ENCODE assay signal across 9 cellular contexts in the genomic region with DNA sequence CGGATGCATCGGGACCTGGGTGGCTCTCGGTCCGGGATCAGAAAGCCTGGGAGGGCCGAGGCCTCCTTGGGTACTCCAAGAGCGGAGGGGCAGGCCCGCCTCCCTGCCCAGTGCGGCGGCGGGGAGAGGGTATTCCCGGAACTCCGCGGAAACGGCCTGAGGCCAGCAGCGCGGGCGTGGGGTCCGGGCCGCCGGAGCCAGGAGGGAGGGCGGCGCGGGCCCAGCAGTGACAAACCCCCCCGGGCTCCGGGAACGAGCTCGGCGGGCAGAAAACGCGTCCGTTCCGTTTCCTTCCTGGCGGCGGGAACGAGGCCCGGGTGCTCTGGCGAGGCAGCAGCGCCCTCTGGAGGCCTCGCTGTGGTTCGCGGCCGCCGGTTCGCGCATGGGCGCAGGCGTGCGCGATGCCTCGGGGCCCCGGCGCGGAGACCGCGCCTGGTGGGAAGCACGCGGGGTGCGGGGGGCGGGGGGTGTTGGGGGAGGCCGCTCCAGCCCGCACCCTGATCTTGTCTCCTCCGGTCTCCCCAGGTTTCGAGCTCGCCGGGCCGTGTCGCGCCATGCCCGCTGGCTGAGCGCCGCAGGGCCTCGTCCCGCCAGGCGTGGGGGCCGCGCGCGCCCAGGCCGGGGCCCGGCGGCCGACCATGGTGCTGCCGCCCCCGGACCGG. TPM values are rescaled to one million over a fixed set of nuclear protein-coding genes. Genes with fewer than 3 reads are reported as not detected.
DNase-seq lines count a peak whose midpoint lies in the region; ATAC-seq and TF ChIP-seq lines count a peak whose summit lies in the region.
"Had no signal": no experiment of that assay in that cellular context is flagged by ENCODE, and none has a peak within 500 bp of the region (broad histone marks: within the 10 kb centered on the region; RNA-seq: fewer than 3 reads in every experiment).

No MANE protein-coding gene starts in this region.

- H3K27me3 ChIP-seq in CD4-positive, CD25-positive, alpha-beta regulatory T cell (ENCODE audit: control insufficient read depth, insufficient read depth, low read length), result peaks cover 3% of the 10 kb centered on the region
- H3K27me3 ChIP-seq in mucosa of rectum (ENCODE audit: control insufficient read depth in 2 of 2, insufficient read depth in 2 of 2, low read length in 2 of 2), result peaks cover 3 to 31% of the 10 kb centered on the region in 2 donors

- H3K9me3 Mint-ChIP-seq in CD4-positive, CD25-positive, alpha-beta regulatory T cell, result peaks cover 0 to 3% (median 0%) of the 10 kb centered on the region in 7 donors
- H3K9me3 Mint-ChIP-seq: T-helper 1 cell treated with Interleukin-12 subunit alpha and Interleukin-12 subunit beta and Interleukin-4 antibody, amounts not matched to agents 30 μg/mL and 1 μg/mL, for 36 hours had no signal

- H3K27ac ChIP-seq in CD4-positive, CD25-positive, alpha-beta regulatory T cell (ENCODE audit: insufficient read depth, low read length, poor library complexity, severe bottlenecking), result no peak overlapping the region
- no peak overlapping the region for H3K27ac ChIP-seq in mucosa of rectum (ENCODE audit: low read depth in 2 of 2, low read length in 2 of 2)

- TF ChIP-seq CTCF in epithelial cell of proximal tubule (conservative IDR thresholded peaks at IDR 0.05; ENCODE audit: low read depth, low read length), result peak; percentile 64

- no peaks in the 10 kb centered on the region for H3K9me3 ChIP-seq in CD4-positive, CD25-positive, alpha-beta regulatory T cell (ENCODE audit: control insufficient read depth in 2 of 2, low read length in 2 of 2)
- no peaks in the 10 kb centered on the region for H3K9me3 ChIP-seq in mucosa of rectum (ENCODE audit: control insufficient read depth in 2 of 2, low read length in 2 of 2)

- peak overlapping the region in 1 of 2 donors; percentile 59 for H3K9ac ChIP-seq in mucosa of rectum (ENCODE audit: low read depth in 1 of 2, low read length in 2 of 2)

- H3K36me3 ChIP-seq in CD4-positive, CD25-positive, alpha-beta regulatory T cell (ENCODE audit: control insufficient read depth, insufficient read depth, low read length), result no peaks in the 10 kb centered on the region
- no peaks in the 10 kb centered on the region for H3K36me3 ChIP-seq in mucosa of rectum (ENCODE audit: control insufficient read depth in 2 of 2, insufficient read depth in 2 of 2, low read length in 2 of 2)

- peaks cover 42% of the 10 kb centered on the region for H3K4me1 ChIP-seq in CD4-positive, CD25-positive, alpha-beta regulatory T cell (ENCODE audit: control insufficient read depth, insufficient read depth, low read length, poor library complexity, severe bottlenecking)
- peaks cover 13 to 21% of the 10 kb centered on the region in 2 donors for H3K4me1 ChIP-seq in mucosa of rectum (ENCODE audit: control insufficient read depth in 2 of 2, insufficient read depth in 2 of 2, low read length in 2 of 2)

- H3K27ac Mint-ChIP-seq in CD4-positive, CD25-positive, alpha-beta regulatory T cell, result no peak overlapping the region

- H3K4me3 ChIP-seq in CD4-positive, CD25-positive, alpha-beta regulatory T cell (ENCODE audit: low read depth, low read length), result no peak overlapping the region
- peak overlapping the region; percentile 56 for H3K4me3 ChIP-seq in epithelial cell of proximal tubule (ENCODE audit: low read depth, low read length)
- H3K4me3 ChIP-seq in mucosa of rectum (ENCODE audit: low read length in 2 of 2), result peak overlapping the region; percentile 52 to 54

- ATAC-seq in CD4-positive, CD25-positive, alpha-beta regulatory T cell (ENCODE audit: low read depth in 2 of 2), result peak; percentile 65 to 66
- ATAC-seq in HG02759 (IDR thresholded peaks at IDR 0.05; ENCODE audit: unreplicated experiment) (peak; percentile 51), GM18502 (IDR thresholded peaks at IDR 0.05; ENCODE audit: poor library complexity, unreplicated experiment) (no peak)

- peaks cover 0 to 24% (median 4%) of the 10 kb centered on the region in 4 donors for H3K4me1 Mint-ChIP-seq in CD4-positive, CD25-positive, alpha-beta regulatory T cell

- DNase-seq in CD4-positive, CD25-positive, alpha-beta regulatory T cell, result peak; percentile 67 to 75 (median 74)
- DNase-seq in NOMO-1 treated with dmso at 0.1 percent for 144 hours (lab: John Stamatoyannopoulos, UW; ENCODE audit: unreplicated experiment) (peak; percentile 36), activated T-cell treated with anti-CD3 and anti-CD28 coated beads for 24 hours (ENCODE audit: low read depth) (peak; percentile 75), epithelial cell of proximal tubule (ENCODE audit: low read depth) (no peak)
- DNase-seq in stimulated activated CD8-positive, alpha-beta memory T cell treated with anti-CD3 and anti-CD28 coated beads, Interleukin-2, amount 100 ng/mL, for 48 hours (ENCODE audit: low read depth in 2 of 2), result peak; percentile 73 to 79

- H3K4me3 Mint-ChIP-seq in CD4-positive, CD25-positive, alpha-beta regulatory T cell, result peak overlapping the region in 1 of 4 donors; percentile 72

- peaks cover 39% of the 10 kb centered on the region for H3K27me3 Mint-ChIP-seq in CD4-positive, CD25-positive, alpha-beta regulatory T cell

- no peaks in the 10 kb centered on the region for H3K36me3 Mint-ChIP-seq in CD4-positive, CD25-positive, alpha-beta regulatory T cell

RNA-seq across cellular contexts. Expression of a gene that starts 1.9 kb away (rescaled TPM):
- total RNA-seq in CD4-positive, CD25-positive, alpha-beta regulatory T cell, result 1.8 TPM
- polyA plus RNA-seq in CD4-positive, CD25-positive, alpha-beta regulatory T cell, result 1 to 10 TPM; 3.4 to 5.8 (median 4.4) TPM
- total RNA-seq in epithelial cell of proximal tubule, result 3.5 and 5.6 TPM in 2 replicates

RNA-seq across cellular contexts. Expression of a gene that starts 37.3 kb away (rescaled TPM):
- 118 TPM for total RNA-seq in CD4-positive, CD25-positive, alpha-beta regulatory T cell
- 10 to 100 TPM in 1 of 4 donors, 1 to 10 TPM in 3; 5.5 to 10.4 (median 7.9) TPM for polyA plus RNA-seq in CD4-positive, CD25-positive, alpha-beta regulatory T cell
- total RNA-seq in epithelial cell of proximal tubule, result 30.5 and 48.3 TPM in 2 replicates

RNA-seq across cellular contexts. Expression of a gene that starts 41.6 kb away (rescaled TPM):
- total RNA-seq in CD4-positive, CD25-positive, alpha-beta regulatory T cell, result 558 TPM
- 1,000 to 10,000 TPM; 1,044 to 2,243 (median 1,681) TPM for polyA plus RNA-seq in CD4-positive, CD25-positive, alpha-beta regulatory T cell
- 7.0 and 8.3 TPM in 2 replicates for total RNA-seq in epithelial cell of proximal tubule

RNA-seq across cellular contexts. Expression of a gene that starts 53.7 kb away (rescaled TPM):
- total RNA-seq in CD4-positive, CD25-positive, alpha-beta regulatory T cell, result 37.1 TPM
- polyA plus RNA-seq in CD4-positive, CD25-positive, alpha-beta regulatory T cell, result 100 to 1,000 TPM in 2 of 4 donors, 10 to 100 TPM in 2; 12.0 to 131 (median 72.9) TPM
- 101 and 121 TPM in 2 replicates for total RNA-seq in epithelial cell of proximal tubule

Comparison
In these comparisons a context has a peak if more than half of its experiments do, and no peak if none do; other contexts are left out.
1. RNA of a gene that starts 41.6 kb away (total RNA-seq): 558 TPM in CD4-positive, CD25-positive, alpha-beta regulatory T cell (single experiment); 7.0 to 8.3 TPM in epithelial cell of proximal tubule; every median in the first group is over 10 times any median in the second.